In the genomic region with DNA sequence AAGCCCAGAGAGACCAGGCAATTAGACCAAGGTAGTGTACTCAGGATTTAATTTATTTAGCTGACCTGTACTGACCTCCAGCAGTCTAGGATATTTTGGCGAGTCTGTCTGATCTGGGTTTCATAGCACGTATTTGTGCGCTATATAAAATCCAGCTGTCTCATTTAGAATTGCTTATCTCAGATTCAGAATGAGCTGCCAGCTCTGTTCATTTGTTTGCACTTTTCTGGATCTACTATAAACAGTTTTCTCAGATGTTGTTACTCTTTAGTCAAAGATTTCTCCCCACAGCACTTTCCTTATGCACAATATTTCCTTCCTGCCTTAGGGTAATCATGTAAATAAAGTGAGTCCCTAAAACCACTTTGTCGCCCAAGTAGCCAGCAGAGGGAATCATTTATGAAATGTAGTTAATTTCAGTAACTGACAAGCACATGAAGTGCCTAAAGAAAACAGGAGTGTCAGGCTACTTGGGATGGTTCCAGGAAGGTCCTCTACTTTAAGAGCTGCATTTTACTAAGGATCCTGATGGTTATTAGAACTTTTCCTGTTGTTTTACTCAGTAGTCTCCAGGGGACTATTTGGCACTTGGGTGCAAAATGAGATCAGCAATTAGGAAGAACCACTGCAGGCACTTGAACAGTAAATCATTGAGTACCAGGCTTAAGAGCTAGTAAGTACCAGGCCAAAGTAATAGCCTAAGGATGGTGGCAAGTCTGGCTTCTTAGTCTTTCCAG, we compare ENCODE assay signal across 1 cellular context.
TF ChIP-seq lines count a peak whose summit lies in the region.

No MANE protein-coding gene starts in this region.

TF ChIP-seq in SK-N-SH, 30 proteins besides CTCF, POLR2A, EP300 and RAD21 (continued from another document):
- TF ChIP-seq FOXM1 (IDR thresholded peaks at IDR 0.05; ENCODE audit: low read depth) (0 out of 2 replicates have a peak, but pooled peaks have one; percentile 18), GATA2 (CRISPR knock-in tag; IDR thresholded peaks at IDR 0.05) (peak; percentile 84), NRF1 (IDR thresholded peaks at IDR 0.05; ENCODE audit: low read depth, low read length) (no peak), YY1 (IDR thresholded peaks at IDR 0.05; ENCODE audit: low read depth) (no peak), CHD2 (IDR thresholded peaks at IDR 0.05; ENCODE audit: low read length, partially characterized antibody) (peak; percentile 32), MXI1 (IDR thresholded peaks at IDR 0.05; ENCODE audit: low read depth, low read length) (no peak), SIN3A (IDR thresholded peaks at IDR 0.05; ENCODE audit: borderline replicate concordance, low read depth, low read length) (no peak), TCF12 (IDR thresholded peaks at IDR 0.05) (peak; percentile 35; the same call in 1 of the 2 replicates), RCOR1 (IDR thresholded peaks at IDR 0.05; ENCODE audit: low read length) (peak; percentile 86), POLR2AphosphoS5 (IDR thresholded peaks at IDR 0.05; ENCODE audit: low read depth, low read length) (no peak), ELF1 (IDR thresholded peaks at IDR 0.05) (no peak), NFIC (IDR thresholded peaks at IDR 0.05; ENCODE audit: borderline replicate concordance) (no peak), SMC3 (IDR thresholded peaks at IDR 0.05; ENCODE audit: low read depth, low read length) (no peak; the same call in 1 of the 2 replicates), EZH2phosphoT487 (IDR thresholded peaks at IDR 0.05; ENCODE audit: borderline replicate concordance, low read depth) (no peak), MEF2A (IDR thresholded peaks at IDR 0.05; ENCODE audit: borderline replicate concordance, low read depth) (no peak), JUND (IDR thresholded peaks at IDR 0.05) (no peak)
- TF ChIP-seq, protein P1, sequence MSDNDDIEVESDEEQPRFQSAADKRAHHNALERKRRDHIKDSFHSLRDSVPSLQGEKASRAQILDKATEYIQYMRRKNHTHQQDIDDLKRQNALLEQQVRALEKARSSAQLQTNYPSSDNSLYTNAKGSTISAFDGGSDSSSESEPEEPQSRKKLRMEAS (IDR thresholded peaks at IDR 0.05; ENCODE audit: low read depth): no peak
- TF ChIP-seq, protein P2, sequence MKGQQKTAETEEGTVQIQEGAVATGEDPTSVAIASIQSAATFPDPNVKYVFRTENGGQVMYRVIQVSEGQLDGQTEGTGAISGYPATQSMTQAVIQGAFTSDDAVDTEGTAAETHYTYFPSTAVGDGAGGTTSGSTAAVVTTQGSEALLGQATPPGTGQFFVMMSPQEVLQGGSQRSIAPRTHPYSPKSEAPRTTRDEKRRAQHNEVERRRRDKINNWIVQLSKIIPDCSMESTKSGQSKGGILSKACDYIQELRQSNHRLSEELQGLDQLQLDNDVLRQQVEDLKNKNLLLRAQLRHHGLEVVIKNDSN (IDR thresholded peaks at IDR 0.05; ENCODE audit: borderline replicate concordance, low read depth): no peak
- TF ChIP-seq, protein P3, sequence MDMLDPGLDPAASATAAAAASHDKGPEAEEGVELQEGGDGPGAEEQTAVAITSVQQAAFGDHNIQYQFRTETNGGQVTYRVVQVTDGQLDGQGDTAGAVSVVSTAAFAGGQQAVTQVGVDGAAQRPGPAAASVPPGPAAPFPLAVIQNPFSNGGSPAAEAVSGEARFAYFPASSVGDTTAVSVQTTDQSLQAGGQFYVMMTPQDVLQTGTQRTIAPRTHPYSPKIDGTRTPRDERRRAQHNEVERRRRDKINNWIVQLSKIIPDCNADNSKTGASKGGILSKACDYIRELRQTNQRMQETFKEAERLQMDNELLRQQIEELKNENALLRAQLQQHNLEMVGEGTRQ (IDR thresholded peaks at IDR 0.05; ENCODE audit: borderline replicate concordance, low read depth, low read length): no peak
- TF ChIP-seq, protein P4, sequence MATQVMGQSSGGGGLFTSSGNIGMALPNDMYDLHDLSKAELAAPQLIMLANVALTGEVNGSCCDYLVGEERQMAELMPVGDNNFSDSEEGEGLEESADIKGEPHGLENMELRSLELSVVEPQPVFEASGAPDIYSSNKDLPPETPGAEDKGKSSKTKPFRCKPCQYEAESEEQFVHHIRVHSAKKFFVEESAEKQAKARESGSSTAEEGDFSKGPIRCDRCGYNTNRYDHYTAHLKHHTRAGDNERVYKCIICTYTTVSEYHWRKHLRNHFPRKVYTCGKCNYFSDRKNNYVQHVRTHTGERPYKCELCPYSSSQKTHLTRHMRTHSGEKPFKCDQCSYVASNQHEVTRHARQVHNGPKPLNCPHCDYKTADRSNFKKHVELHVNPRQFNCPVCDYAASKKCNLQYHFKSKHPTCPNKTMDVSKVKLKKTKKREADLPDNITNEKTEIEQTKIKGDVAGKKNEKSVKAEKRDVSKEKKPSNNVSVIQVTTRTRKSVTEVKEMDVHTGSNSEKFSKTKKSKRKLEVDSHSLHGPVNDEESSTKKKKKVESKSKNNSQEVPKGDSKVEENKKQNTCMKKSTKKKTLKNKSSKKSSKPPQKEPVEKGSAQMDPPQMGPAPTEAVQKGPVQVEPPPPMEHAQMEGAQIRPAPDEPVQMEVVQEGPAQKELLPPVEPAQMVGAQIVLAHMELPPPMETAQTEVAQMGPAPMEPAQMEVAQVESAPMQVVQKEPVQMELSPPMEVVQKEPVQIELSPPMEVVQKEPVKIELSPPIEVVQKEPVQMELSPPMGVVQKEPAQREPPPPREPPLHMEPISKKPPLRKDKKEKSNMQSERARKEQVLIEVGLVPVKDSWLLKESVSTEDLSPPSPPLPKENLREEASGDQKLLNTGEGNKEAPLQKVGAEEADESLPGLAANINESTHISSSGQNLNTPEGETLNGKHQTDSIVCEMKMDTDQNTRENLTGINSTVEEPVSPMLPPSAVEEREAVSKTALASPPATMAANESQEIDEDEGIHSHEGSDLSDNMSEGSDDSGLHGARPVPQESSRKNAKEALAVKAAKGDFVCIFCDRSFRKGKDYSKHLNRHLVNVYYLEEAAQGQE (IDR thresholded peaks at IDR 0.05; ENCODE audit: low read depth, low read length): no peak
